In genomic region chr4:13892739-13893105, GRCh38 we compare ENCODE assay signal across 14 cellular contexts.
A peak's percentile ranks its signal among the peaks of the same experiment; 100 is the strongest.
DNase-seq lines count a peak whose midpoint lies in the region; ATAC-seq lines count a peak whose summit lies in the region.
"Had no signal": no experiment of that assay in that cellular context is flagged by ENCODE, and none has a peak within 500 bp of the region (broad histone marks: within the 10 kb centered on the region; RNA-seq: fewer than 3 reads in every experiment).

No MANE protein-coding gene starts in this region.

- DNase-seq in H4 (ENCODE audit: low spot score) (peak; percentile 13), adipocyte (ENCODE audit: low read depth) (no peak), foreskin melanocyte (peak; percentile 45), NCI-H2196 (lab: John Stamatoyannopoulos, UW; ENCODE audit: unreplicated experiment) (no peak), amygdala (lab: John Stamatoyannopoulos, UW) (no peak)
- DNase-seq: activated CD4-positive, alpha-beta T cell treated with anti-CD3 and anti-CD28 coated beads for 1 hour; activated T-cell treated with anti-CD3 and anti-CD28 coated beads, Interleukin-2, amount 50 U/mL, for 48 hours; anterior cingulate cortex; effector memory CD8-positive, alpha-beta T cell; nephron progenitor cell; NK-92 treated with Interleukin-12 subunit alpha and Interleukin-12 subunit beta, amount 100 ng/mL, for 24 hours had no signal

- peak overlapping the region; percentile 85 for H3K9ac ChIP-seq in adipocyte (ENCODE audit: low read length)

- no peak for ATAC-seq in HG02885 (IDR thresholded peaks at IDR 0.05; ENCODE audit: poor library complexity, unreplicated experiment)
- no peak for ATAC-seq in GM19452 (IDR thresholded peaks at IDR 0.05; ENCODE audit: unreplicated experiment)
- ATAC-seq: effector memory CD8-positive, alpha-beta T cell had no signal

- H3K4me1 ChIP-seq in adipocyte (ENCODE audit: control insufficient read depth, insufficient read depth, low read length): peaks cover 45% of the 10 kb centered on the region

- no peaks in the 10 kb centered on the region for H3K9me3 ChIP-seq in adipocyte (ENCODE audit: control insufficient read depth, low read length)

- H3K27me3 ChIP-seq in adipocyte (replicated peaks; ENCODE audit: control insufficient read depth, insufficient read depth, low read length): no peaks in the 10 kb centered on the region

- H3K36me3 ChIP-seq in adipocyte (ENCODE audit: control insufficient read depth, insufficient read depth, low read length, severe bottlenecking): no peaks in the 10 kb centered on the region

- H3K27ac ChIP-seq in skin epidermis: peak overlapping the region in 15 of 21 experiments; percentile 14 to 82 (median 60)

- H3K4me3 ChIP-seq in adipocyte (ENCODE audit: low read length): peak overlapping the region; percentile 63
- no peak overlapping the region for H3K4me3 ChIP-seq in skin epidermis

Comparison
In these comparisons a context has a peak if more than half of its experiments do, and no peak if none do; other contexts are left out.
1. DNase-seq: peak in H4 (single experiment) and foreskin melanocyte (single experiment); none in adipocyte (single experiment), NCI-H2196 (single experiment) and amygdala (0 of 56).